ENCODE assay signal across 19 cellular contexts in genomic region chr5:179919487-179920060, GRCh38.
"Had no signal": no experiment of that assay in that cellular context is flagged by ENCODE, and none has a peak within 500 bp of the region (broad histone marks: within the 10 kb centered on the region; RNA-seq: fewer than 3 reads in every experiment).

No MANE protein-coding gene starts in this region.

- H3K27ac Mint-ChIP-seq: activated B cell treated with CpG ODN at 0.5 μM for 24 hours; activated CD4-positive, alpha-beta memory T cell treated with anti-CD3 and anti-CD28 coated beads, Interleukin-2, amount 10 ng/mL, durations not matched to agents 7 days and 5 days; activated naive CD4-positive, alpha-beta T cell treated with anti-CD3 and anti-CD28 coated beads, Interleukin-2, amount 10 ng/mL, durations not matched to agents 7 days and 5 days; dendritic cell treated with granulocyte-macrophage colony-stimulating factor and Interleukin-4, amounts not matched to agents 40 ng/mL and 50 ng/mL, for 4 days; natural killer cell treated with Interleukin-12 subunit alpha and Interleukin-12 subunit beta and Interleukin-15 and Interleukin-18, amount 100 ng/mL, for 72 hours; stimulated activated naive CD8-positive, alpha-beta T cell treated with anti-CD3 and anti-CD28 coated beads, Interleukin-15, Interleukin-2, amounts not matched to agents 100 ng/mL and 50 ng/mL, for 24 hours; T-helper 2 cell treated with Interferon-gamma antibody and Interleukin-4, amounts not matched to agents 5 μg/mL and 100 μg/mL, for 36 hours had no signal

- H3K4me2 ChIP-seq: hepatocyte had no signal

- H3K36me3 ChIP-seq: breast epithelium, esophagus squamous epithelium, lower lobe of right lung, suprapubic skin, upper lobe of left lung had no signal

- H3K4me3 ChIP-seq: breast epithelium, esophagus squamous epithelium, hepatocyte, lower lobe of right lung, suprapubic skin, upper lobe of left lung had no signal

- H3K4me1 Mint-ChIP-seq: activated CD4-positive, alpha-beta memory T cell treated with anti-CD3 and anti-CD28 coated beads, Interleukin-2, amount 10 ng/mL, durations not matched to agents 7 days and 5 days; activated naive CD4-positive, alpha-beta T cell treated with anti-CD3 and anti-CD28 coated beads, Interleukin-2, amount 10 ng/mL, durations not matched to agents 7 days and 5 days had no signal

- H3K27me3 Mint-ChIP-seq: activated B cell treated with CpG ODN at 0.5 μM for 24 hours had no signal

- H3K9me3 Mint-ChIP-seq: activated CD4-positive, alpha-beta memory T cell treated with anti-CD3 and anti-CD28 coated beads, Interleukin-2, amount 10 ng/mL, durations not matched to agents 7 days and 5 days; activated naive CD4-positive, alpha-beta T cell treated with anti-CD3 and anti-CD28 coated beads, Interleukin-2, amount 10 ng/mL, durations not matched to agents 7 days and 5 days; natural killer cell treated with Interleukin-12 subunit alpha and Interleukin-12 subunit beta and Interleukin-15 and Interleukin-18, amount 100 ng/mL, for 72 hours; stimulated activated naive CD8-positive, alpha-beta T cell treated with anti-CD3 and anti-CD28 coated beads, Interleukin-15, Interleukin-2, amounts not matched to agents 100 ng/mL and 50 ng/mL, for 24 hours; T-helper 2 cell treated with Interferon-gamma antibody and Interleukin-4, amounts not matched to agents 5 μg/mL and 100 μg/mL, for 36 hours had no signal

- H3K27me3 ChIP-seq: breast epithelium, esophagus squamous epithelium, hepatocyte, suprapubic skin, upper lobe of left lung had no signal

- H3K79me2 ChIP-seq: hepatocyte had no signal

- H3K36me3 Mint-ChIP-seq: activated naive CD4-positive, alpha-beta T cell treated with anti-CD3 and anti-CD28 coated beads, Interleukin-2, amount 10 ng/mL, durations not matched to agents 7 days and 5 days; natural killer cell treated with Interleukin-12 subunit alpha and Interleukin-12 subunit beta and Interleukin-15 and Interleukin-18, amount 100 ng/mL, for 72 hours had no signal

- H2AFZ ChIP-seq: hepatocyte had no signal

- ATAC-seq: left colon, lower lobe of right lung had no signal

- H3K9me3 ChIP-seq: breast epithelium, esophagus squamous epithelium, lower lobe of right lung, suprapubic skin, upper lobe of left lung had no signal

- H3K27ac ChIP-seq: breast epithelium, esophagus squamous epithelium, hepatocyte, lower lobe of right lung, suprapubic skin, upper lobe of left lung had no signal

- H3K4me1 ChIP-seq: breast epithelium, upper lobe of left lung had no signal

- DNase-seq: activated B cell treated with CpG ODN at 0.5 μM for 24 hours; activated CD4-positive, alpha-beta memory T cell treated with anti-CD3 and anti-CD28 coated beads, Interleukin-2, amount 10 ng/mL, durations not matched to agents 7 days and 5 days; activated CD4-positive, alpha-beta T cell treated with anti-CD3 and anti-CD28 coated beads for 4 hours; activated effector memory CD4-positive, alpha-beta T cell treated with Interleukin-2 at 50 U/mL for 16 hours; activated naive CD4-positive, alpha-beta T cell treated with anti-CD3 and anti-CD28 coated beads, Interleukin-2, amount 10 ng/mL, durations not matched to agents 7 days and 5 days; activated T-cell treated with anti-CD3 and anti-CD28 coated beads, Interleukin-2, amount 50 U/mL, for 48 hours; cerebellar nuclear complex; effector memory CD4-positive, alpha-beta T cell; esophagus squamous epithelium; left colon; lower lobe of right lung had no signal

- H3K4me3 Mint-ChIP-seq: activated B cell treated with CpG ODN at 0.5 μM for 24 hours; activated CD4-positive, alpha-beta memory T cell treated with anti-CD3 and anti-CD28 coated beads, Interleukin-2, amount 10 ng/mL, durations not matched to agents 7 days and 5 days; activated naive CD4-positive, alpha-beta T cell treated with anti-CD3 and anti-CD28 coated beads, Interleukin-2, amount 10 ng/mL, durations not matched to agents 7 days and 5 days; dendritic cell treated with granulocyte-macrophage colony-stimulating factor and Interleukin-4, amounts not matched to agents 40 ng/mL and 50 ng/mL, for 4 days; natural killer cell treated with Interleukin-12 subunit alpha and Interleukin-12 subunit beta and Interleukin-15 and Interleukin-18, amount 100 ng/mL, for 72 hours; stimulated activated naive CD8-positive, alpha-beta T cell treated with anti-CD3 and anti-CD28 coated beads, Interleukin-15, Interleukin-2, amounts not matched to agents 100 ng/mL and 50 ng/mL, for 24 hours; T-helper 2 cell treated with Interferon-gamma antibody and Interleukin-4, amounts not matched to agents 5 μg/mL and 100 μg/mL, for 36 hours had no signal
